ENCODE assay signal across 8 cellular contexts in genomic region chr14:24035791-24036179, GRCh38. TPM values are rescaled to one million over a fixed set of nuclear protein-coding genes. Genes with fewer than 3 reads are reported as not detected.
A peak's percentile ranks its signal among the peaks of the same experiment; 100 is the strongest.
DNase-seq lines count a peak whose midpoint lies in the region; ATAC-seq, FAIRE-seq and TF ChIP-seq lines count a peak whose summit lies in the region.
"Not testable (repeated sequence)": the region's sequence is repeated elsewhere in the genome, so short reads cannot be mapped to it uniquely, and the experiment has no call there.

No MANE protein-coding gene starts in this region.

- DNase-seq in PC-3; endothelial cell of umbilical vein (ENCODE audit: low read depth, low spot score); left lung; prostate gland (ENCODE audit: low spot score); aorta: not testable (repeated sequence)

- BruUV-seq in PC-3 (replicated peaks; lab: Mats Ljungman, UMichigan); endothelial cell of umbilical vein (replicated peaks; lab: Mats Ljungman, UMichigan): not testable (repeated sequence)

- H3K27ac ChIP-seq in PC-3 (ENCODE audit: low read length); endothelial cell of umbilical vein (ENCODE audit: insufficient read depth, low read depth, low read length): not testable (repeated sequence)
- H3K27ac ChIP-seq in left lung (peak overlapping the region; percentile 87 to 90), prostate gland (peak overlapping the region; percentile 83 to 84), aorta (ENCODE audit: low read depth in 1 of 2, low read length in 2 of 2) (peak overlapping the region in 1 of 2 donors; percentile 52)

- H3K9me3 Mint-ChIP-seq in activated T-helper 17 cell treated with anti-CD3 and anti-CD28 coated beads, Interleukin-2, amount 50 U/mL, for 72 hours, result not testable (repeated sequence)

- H3K79me2 ChIP-seq in PC-3 (ENCODE audit: low read length); endothelial cell of umbilical vein (ENCODE audit: control insufficient read depth, insufficient read depth, low read length): not testable (repeated sequence)

- TF ChIP-seq POLR2A in endothelial cell of umbilical vein (IDR thresholded peaks at IDR 0.05; ENCODE audit: low read depth, low read length); prostate gland (IDR thresholded peaks at IDR 0.05): not testable (repeated sequence)

- intact Hi-C loops in PC-3 (cut with micrococcal nuclease), result loop anchor here (1.0 kb wide), 1 partner anchor 21 kb away; no protein-coding TSS in a partner anchor
- intact Hi-C loops in endothelial cell of umbilical vein (cut with micrococcal nuclease), result loop anchor here (1.0 to 5.0 kb wide), 3 partner anchors 21 to 63 kb away; partner anchors contain the start of gene DHRS4L2
- intact Hi-C loops in left lung (cut with DNase I); prostate gland (cut with DNase I); aorta (cut with DNase I): not testable (repeated sequence)

- not testable (repeated sequence) for H3K36me3 Mint-ChIP-seq in activated T-helper 17 cell treated with anti-CD3 and anti-CD28 coated beads, Interleukin-2, amount 50 U/mL, for 72 hours (ENCODE audit: low read depth)

- H3K4me3 Mint-ChIP-seq in activated T-helper 17 cell treated with anti-CD3 and anti-CD28 coated beads, Interleukin-2, amount 50 U/mL, for 72 hours, result peak overlapping the region; percentile 93

- H4K20me1 ChIP-seq in PC-3 (ENCODE audit: low read length); endothelial cell of umbilical vein (replicated peaks; ENCODE audit: control insufficient read depth, extremely low read depth, insufficient read depth, low read length): not testable (repeated sequence)

- CTCF ChIA-PET in PC-3 (lab: Charles Lee), result not testable (repeated sequence)
- CTCF ChIA-PET in endothelial cell of umbilical vein (lab: Charles Lee), result interaction anchor here (0.8 to 1.1 kb wide), 7 partner anchors 16 to 58 kb away, joined by 3 to 5 read pairs (median 3); partner anchors contain the start of genes CARMIL3, DHRS4L2 and PCK2

- H3K9me3 ChIP-seq in PC-3 (ENCODE audit: low read length); endothelial cell of umbilical vein (replicated peaks; ENCODE audit: control insufficient read depth, insufficient read depth, low read length); prostate gland; aorta (ENCODE audit: control insufficient read depth, low read length): not testable (repeated sequence)
- H3K9me3 ChIP-seq in left lung, result peaks cover 0 to 14% of the 10 kb centered on the region in 2 donors

- dilution Hi-C loops in endothelial cell of umbilical vein (cut with MboI; ENCODE audit: extremely low pct_ligation_motif_present, low sequenced_read_pairs), result not testable (repeated sequence)

- not testable (repeated sequence) for H3K4me1 ChIP-seq in PC-3 (ENCODE audit: insufficient read depth, low read length); endothelial cell of umbilical vein (ENCODE audit: control insufficient read depth, extremely low read depth, insufficient read depth, low read length); prostate gland (replicated peaks); aorta (ENCODE audit: control insufficient read depth in 1 of 2, insufficient read depth in 2 of 2, low read length in 2 of 2)
- peaks cover 0 to 34% of the 10 kb centered on the region in 2 donors for H3K4me1 ChIP-seq in left lung

- not testable (repeated sequence) for H3K9me2 ChIP-seq in PC-3 (replicated peaks; ENCODE audit: low read length)

- not testable (repeated sequence) for FAIRE-seq in endothelial cell of umbilical vein (lab: Jason Lieb, UNC)

- H2AFZ ChIP-seq in PC-3 (ENCODE audit: low read length) (peak overlapping the region; percentile 94; the same call in 1 of the 2 replicates), endothelial cell of umbilical vein (ENCODE audit: low read depth, low read length) (peak overlapping the region; percentile 82)

- TF ChIP-seq CTCF in PC-3 (conservative IDR thresholded peaks at IDR 0.05; ENCODE audit: low read depth, low read length); endothelial cell of umbilical vein (IDR thresholded peaks at IDR 0.05; ENCODE audit: extremely low read depth in 1 of 2, insufficient read depth in 1 of 2, low read depth in 1 of 2, low read length in 2 of 2); left lung (IDR thresholded peaks at IDR 0.05); prostate gland (IDR thresholded peaks at IDR 0.05): not testable (repeated sequence)

- H3K4me1 Mint-ChIP-seq in activated T-helper 17 cell treated with anti-CD3 and anti-CD28 coated beads, Interleukin-2, amount 50 U/mL, for 72 hours, result not testable (repeated sequence)

- H3F3A ChIP-seq in PC-3 (ENCODE audit: low read length, unreplicated experiment), result not testable (repeated sequence)

- 56% methylated on average over 3 of the region's 3 CpGs for WGBS in prostate gland
- 64 to 68% methylated on average over 3 of the region's 3 CpGs for WGBS in aorta, 2 donors

- ATAC-seq in GM18867 (IDR thresholded peaks at IDR 0.05; ENCODE audit: unreplicated experiment) (peak; percentile 4), HG03175 (IDR thresholded peaks at IDR 0.05; ENCODE audit: unreplicated experiment) (peak; percentile 17), PC-3 (peak; percentile 38), left lung (peak; percentile 25), aorta (ENCODE audit: low FRiP score) (peak; percentile 3)
- ATAC-seq in activated T-helper 17 cell treated with anti-CD3 and anti-CD28 coated beads, Interleukin-2, amount 50 U/mL, for 72 hours (replicated peaks), result peak; percentile 18

- H3K4me2 ChIP-seq in PC-3 (ENCODE audit: low read length) (peak overlapping the region; percentile 90), endothelial cell of umbilical vein (ENCODE audit: insufficient read depth, low read length) (peak overlapping the region; percentile 58)

- not testable (repeated sequence) for H3K27me3 Mint-ChIP-seq in activated T-helper 17 cell treated with anti-CD3 and anti-CD28 coated beads, Interleukin-2, amount 50 U/mL, for 72 hours

- POLR2A ChIA-PET in PC-3 (lab: Charles Lee; ENCODE audit: unreplicated experiment); endothelial cell of umbilical vein (lab: Charles Lee): not testable (repeated sequence)

- not testable (repeated sequence) for H3K36me3 ChIP-seq in PC-3 (ENCODE audit: low read depth, low read length); endothelial cell of umbilical vein (ENCODE audit: control insufficient read depth in 2 of 2, extremely low read depth in 1 of 2, insufficient read depth in 2 of 2, low read length in 2 of 2); left lung; prostate gland; aorta (ENCODE audit: control insufficient read depth in 1 of 2, insufficient read depth in 2 of 2, low read length in 1 of 2)

- H3K4me3 ChIP-seq in PC-3 (ENCODE audit: low read length) (peak overlapping the region; percentile 71), endothelial cell of umbilical vein (replicated peaks in 1 of 3; ENCODE audit: insufficient read depth in 1 of 3, low read depth in 1 of 3, low read length in 3 of 3) (peak overlapping the region in 2 of 3 experiments; percentile 33 to 42), left lung (peak overlapping the region in 1 of 2 donors; percentile 60), prostate gland (peak overlapping the region; percentile 31 to 48), aorta (ENCODE audit: low read length in 2 of 2) (peak overlapping the region in 1 of 2 donors; percentile 44)

- not testable (repeated sequence) for H3K27me3 ChIP-seq in PC-3 (ENCODE audit: low read length); endothelial cell of umbilical vein (ENCODE audit: control insufficient read depth in 2 of 2, insufficient read depth in 2 of 2, low read length in 2 of 2); left lung; prostate gland (replicated peaks; ENCODE audit: insufficient read depth); aorta (ENCODE audit: control insufficient read depth in 1 of 2, insufficient read depth in 2 of 2, low read length in 1 of 2)

- peak overlapping the region; percentile 49 for H3K9ac ChIP-seq in PC-3 (ENCODE audit: low read length)
- not testable (repeated sequence) for H3K9ac ChIP-seq in endothelial cell of umbilical vein (replicated peaks; ENCODE audit: extremely low read depth, insufficient read depth, low read length)

- H3K9me1 ChIP-seq in endothelial cell of umbilical vein (replicated peaks; ENCODE audit: control insufficient read depth, extremely low read depth, insufficient read depth, low read length), result not testable (repeated sequence)

- peak overlapping the region; percentile 93 for H3K27ac Mint-ChIP-seq in activated T-helper 17 cell treated with anti-CD3 and anti-CD28 coated beads, Interleukin-2, amount 50 U/mL, for 72 hours

RNA-seq across cellular contexts. Expression of gene CARMIL3, which starts 16.0 kb away (rescaled TPM):
- total RNA-seq in PC-3 (2014; rRNA removed) (not detected in 2 replicates), endothelial cell of umbilical vein (not detected in 2 replicates), left lung (1 to 10 TPM; 1.0 to 2.3 TPM), prostate gland (1 to 10 TPM in 1 of 2 donors, under 1 TPM in 1; 0.59 to 3.9 TPM), aorta (under 1 TPM; 0.24 to 0.42 TPM)
- 1 to 10 TPM; 2.1 to 4.2 TPM for total RNA-seq in activated T-helper 17 cell treated with anti-CD3 and anti-CD28 coated beads, Interleukin-2, amount 50 U/mL, for 72 hours
- polyA plus RNA-seq in endothelial cell of umbilical vein (0.03 and 0.08 TPM in 2 replicates), aorta (under 1 TPM in 1 of 2 donors, not detected in 1; 0.43 TPM)
- polyA plus RNA-seq in endothelial cell of umbilical vein (2011; cell fraction: cytosol; rRNA removed), result 0.01 TPM in 1 of 2 replicates, not detected in the other
- 0.22 and 0.36 TPM in 2 replicates for polyA plus RNA-seq in endothelial cell of umbilical vein (2011; cell fraction: nucleus; rRNA removed)
- 0.04 TPM in 1 of 2 replicates, not detected in the other for polyA plus RNA-seq in endothelial cell of umbilical vein (2012)
- polyA minus RNA-seq in endothelial cell of umbilical vein, result 0.05 TPM in 1 of 2 replicates, not detected in the other
- not detected for polyA minus RNA-seq in endothelial cell of umbilical vein (2011; cell fraction: cytosol; rRNA and poly(A)+ RNA removed)
- polyA minus RNA-seq in endothelial cell of umbilical vein (2011; cell fraction: nucleus; rRNA and poly(A)+ RNA removed), result 0.14 TPM in 1 of 2 replicates, not detected in the other

RNA-seq across cellular contexts. Expression of gene CPNE6, which starts 35.6 kb away (rescaled TPM):
- total RNA-seq in PC-3 (2014; rRNA removed), result not detected in 2 replicates
- not detected for total RNA-seq in activated T-helper 17 cell treated with anti-CD3 and anti-CD28 coated beads, Interleukin-2, amount 50 U/mL, for 72 hours
- total RNA-seq in endothelial cell of umbilical vein, result not detected in 2 replicates
- polyA plus RNA-seq in endothelial cell of umbilical vein, result not detected in 2 replicates
- polyA plus RNA-seq in endothelial cell of umbilical vein (2011; cell fraction: cytosol; rRNA removed), result not detected in 2 replicates
- not detected in 2 replicates for polyA plus RNA-seq in endothelial cell of umbilical vein (2011; cell fraction: nucleus; rRNA removed)
- polyA plus RNA-seq in endothelial cell of umbilical vein (2012), result not detected in 2 replicates
- polyA minus RNA-seq in endothelial cell of umbilical vein, result not detected in 2 replicates
- polyA minus RNA-seq in endothelial cell of umbilical vein (2011; cell fraction: cytosol; rRNA and poly(A)+ RNA removed), result not detected
- not detected in 2 replicates for polyA minus RNA-seq in endothelial cell of umbilical vein (2011; cell fraction: nucleus; rRNA and poly(A)+ RNA removed)
- not detected for total RNA-seq in left lung
- total RNA-seq in prostate gland, result 1 to 10 TPM; 1.8 to 8.8 TPM
- total RNA-seq in aorta, result under 1 TPM; 0.71 to 0.99 TPM
- polyA plus RNA-seq in aorta, result under 1 TPM; 0.03 to 0.25 TPM

RNA-seq across cellular contexts. Expression of gene DHRS4L2, which starts 47.1 kb away (rescaled TPM):
- total RNA-seq in PC-3 (2014; rRNA removed), result 16.5 and 26.7 TPM in 2 replicates
- 10 to 100 TPM; 15.8 to 17.9 TPM for total RNA-seq in activated T-helper 17 cell treated with anti-CD3 and anti-CD28 coated beads, Interleukin-2, amount 50 U/mL, for 72 hours
- 18.5 and 20.7 TPM in 2 replicates for total RNA-seq in endothelial cell of umbilical vein
- polyA plus RNA-seq in endothelial cell of umbilical vein, result 18.2 and 21.9 TPM in 2 replicates
- polyA plus RNA-seq in endothelial cell of umbilical vein (2011; cell fraction: cytosol; rRNA removed), result 24.0 and 26.1 TPM in 2 replicates
- 11.4 and 15.6 TPM in 2 replicates for polyA plus RNA-seq in endothelial cell of umbilical vein (2011; cell fraction: nucleus; rRNA removed)
- 18.6 and 20.4 TPM in 2 replicates for polyA plus RNA-seq in endothelial cell of umbilical vein (2012)
- polyA minus RNA-seq in endothelial cell of umbilical vein, result 10.1 and 12.2 TPM in 2 replicates
- polyA minus RNA-seq in endothelial cell of umbilical vein (2011; cell fraction: cytosol; rRNA and poly(A)+ RNA removed), result 30.6 TPM
- 2.6 and 3.9 TPM in 2 replicates for polyA minus RNA-seq in endothelial cell of umbilical vein (2011; cell fraction: nucleus; rRNA and poly(A)+ RNA removed)
- 10 to 100 TPM; 13.8 to 24.9 TPM for total RNA-seq in left lung
- total RNA-seq in prostate gland, result 10 to 100 TPM; 13.1 to 17.9 TPM
- total RNA-seq in aorta, result 10 to 100 TPM; 15.1 to 17.5 TPM
- 10 to 100 TPM; 22.2 to 44.3 TPM for polyA plus RNA-seq in aorta

RNA-seq across cellular contexts. Expression of gene PCK2, which starts 58.3 kb away (rescaled TPM):
- total RNA-seq in PC-3 (2014; rRNA removed), result 10.0 and 11.6 TPM in 2 replicates
- 10 to 100 TPM; 31.4 to 57.6 TPM for total RNA-seq in activated T-helper 17 cell treated with anti-CD3 and anti-CD28 coated beads, Interleukin-2, amount 50 U/mL, for 72 hours
- total RNA-seq in endothelial cell of umbilical vein, result 24.5 and 25.1 TPM in 2 replicates
- 23.5 and 26.4 TPM in 2 replicates for polyA plus RNA-seq in endothelial cell of umbilical vein
- 16.7 and 19.4 TPM in 2 replicates for polyA plus RNA-seq in endothelial cell of umbilical vein (2011; cell fraction: cytosol; rRNA removed)
- polyA plus RNA-seq in endothelial cell of umbilical vein (2011; cell fraction: nucleus; rRNA removed), result 15.8 and 21.0 TPM in 2 replicates
- 9.0 and 10.9 TPM in 2 replicates for polyA plus RNA-seq in endothelial cell of umbilical vein (2012)
- 22.8 and 24.3 TPM in 2 replicates for polyA minus RNA-seq in endothelial cell of umbilical vein
- 55.3 TPM for polyA minus RNA-seq in endothelial cell of umbilical vein (2011; cell fraction: cytosol; rRNA and poly(A)+ RNA removed)
- polyA minus RNA-seq in endothelial cell of umbilical vein (2011; cell fraction: nucleus; rRNA and poly(A)+ RNA removed), result 6.8 and 10.2 TPM in 2 replicates
- 10 to 100 TPM; 36.5 to 61.3 TPM for total RNA-seq in left lung
- total RNA-seq in prostate gland, result 10 to 100 TPM; 15.4 to 21.8 TPM
- 10 to 100 TPM; 19.6 to 22.5 TPM for total RNA-seq in aorta
- 10 to 100 TPM; 14.7 to 82.5 TPM for polyA plus RNA-seq in aorta
